1 cellular context compared by ENCODE assay signal in the genomic region with DNA sequence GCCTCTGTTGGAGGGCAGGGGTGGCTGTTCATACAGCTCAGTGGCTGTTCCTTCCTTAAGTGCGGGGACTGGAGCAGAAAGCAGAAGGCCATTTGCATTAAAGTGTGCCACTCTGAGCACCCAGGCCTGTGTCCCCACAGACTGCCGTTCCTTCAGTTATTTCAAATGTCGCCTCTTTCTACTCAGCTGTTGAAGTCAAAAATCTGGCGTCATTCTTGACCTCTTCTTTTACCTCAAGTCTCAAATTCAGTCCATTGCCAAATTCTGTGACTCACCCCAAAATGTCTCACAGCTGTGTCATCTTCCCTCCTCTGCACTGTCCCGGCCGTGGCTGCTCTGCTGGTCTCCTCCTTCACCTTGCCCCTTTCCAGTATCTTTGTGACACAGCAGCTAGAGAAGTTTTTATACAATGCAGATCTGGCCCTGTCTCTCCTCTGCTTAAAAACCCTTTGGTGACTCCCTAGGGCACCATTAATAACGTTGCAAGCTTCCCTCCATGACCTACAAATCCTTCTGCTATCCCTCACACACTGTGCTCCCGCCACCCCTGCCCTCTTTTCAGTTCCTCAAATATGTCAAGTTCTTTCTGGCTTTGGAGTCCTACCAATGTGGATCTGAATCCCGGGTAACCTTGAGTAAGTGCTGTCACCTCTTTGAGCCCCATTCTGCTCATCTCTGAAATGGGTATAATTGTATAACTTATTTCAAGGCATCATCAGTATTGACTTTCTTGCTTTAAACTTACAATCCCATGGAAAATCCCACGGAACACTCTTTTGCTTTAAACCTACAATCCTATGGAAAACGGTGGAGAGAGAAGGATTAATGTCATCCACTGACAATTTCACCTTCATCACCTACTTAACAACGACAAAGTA.
TF ChIP-seq lines count a peak whose summit lies in the region.

No MANE protein-coding gene starts in this region.

TF ChIP-seq in K562, 482 proteins besides CTCF, POLR2A, EP300 and RAD21 (continued from another document and continues in another):
- TF ChIP-seq ZBTB11 (CRISPR knock-in tag; IDR thresholded peaks at IDR 0.05) (no peak), FOXM1 (IDR thresholded peaks at IDR 0.05; ENCODE audit: low read depth) (peak; percentile 54; the same call in 1 of the 2 replicates), FOXM1 (CRISPR knock-in tag; IDR thresholded peaks at IDR 0.05; ENCODE audit: low read depth) (no peak), HDAC6 (IDR thresholded peaks at IDR 0.05; ENCODE audit: low read depth, low read length) (no peak), HMGN3 (IDR thresholded peaks at IDR 0.05; ENCODE audit: borderline replicate concordance, extremely low read depth, insufficient read length, low read depth, low read length) (no peak), BCOR (IDR thresholded peaks at IDR 0.05) (peak; percentile 60; the same call in 1 of the 2 replicates), SMARCC2 (IDR thresholded peaks at IDR 0.05; ENCODE audit: low read depth) (peak; percentile 45; the same call in 1 of the 2 replicates), ZFP36 (IDR thresholded peaks at IDR 0.05; ENCODE audit: low read depth, low read length, partially characterized antibody) (no peak), MEF2D (tag; conservative IDR thresholded peaks at IDR 0.05; ENCODE audit: low read depth) (no peak), NCOA6 (IDR thresholded peaks at IDR 0.05) (no peak), PHF20 (IDR thresholded peaks at IDR 0.05; ENCODE audit: partially characterized antibody) (no peak), SPI1 (IDR thresholded peaks at IDR 0.05; ENCODE audit: borderline replicate concordance, low read depth, low read length) (0 out of 2 replicates have a peak, but pooled peaks have one; percentile 21), ZNF57 (CRISPR knock-in tag; IDR thresholded peaks at IDR 0.05) (no peak), ARID1B (IDR thresholded peaks at IDR 0.05) (peak; percentile 76; the same call in 1 of the 2 replicates), ESRRA (IDR thresholded peaks at IDR 0.05; ENCODE audit: borderline replicate concordance, low read depth) (peak; percentile 92), CBFA2T2 (conservative IDR thresholded peaks at IDR 0.05) (0 out of 2 replicates have a peak, but pooled peaks have one; percentile 18), FOSL1 (tag; conservative IDR thresholded peaks at IDR 0.05) (peak; percentile 97), ZBTB40 (IDR thresholded peaks at IDR 0.05) (no peak), ZBTB40 (CRISPR knock-in tag; IDR thresholded peaks at IDR 0.05) (no peak), TSC22D4 (tag; IDR thresholded peaks at IDR 0.05) (no peak), FOXP1 (CRISPR knock-in tag; IDR thresholded peaks at IDR 0.05) (no peak), DACH1 (IDR thresholded peaks at IDR 0.05; ENCODE audit: partially characterized antibody) (peak; percentile 80), FOS (IDR thresholded peaks at IDR 0.05; ENCODE audit: extremely low read depth, insufficient read length) (peak; percentile 21), AFF1 (IDR thresholded peaks at IDR 0.05; ENCODE audit: low read depth in 1 of 2, partially characterized antibody in 2 of 2) (no peak), SMARCA5 (IDR thresholded peaks at IDR 0.05) (peak; percentile 50; the same call in 1 of the 2 replicates), ZBTB7A (IDR thresholded peaks at IDR 0.05; ENCODE audit: borderline replicate concordance, control insufficient read depth, low read depth, low read length) (no peak), NR2C1 (IDR thresholded peaks at IDR 0.05) (no peak), NR2C1 (tag; IDR thresholded peaks at IDR 0.05) (no peak), TRIM24 (IDR thresholded peaks at IDR 0.05) (peak; percentile 27 to 52; a peak in 1 of 4 replicates), JUND (IDR thresholded peaks at IDR 0.05; ENCODE audit: borderline replicate concordance, low read depth, low read length) (peak; percentile 90), JUND (tag; IDR thresholded peaks at IDR 0.05; ENCODE audit: borderline replicate concordance, low read depth, low read length) (peak; percentile 85; the same call in 2 of the 3 replicates), LCOR (CRISPR knock-in tag; IDR thresholded peaks at IDR 0.05) (peak; percentile 91), MAZ (CRISPR knock-in tag; conservative IDR thresholded peaks at IDR 0.05 in 1 of 2, IDR thresholded peaks at IDR 0.05 in 1 of 2) (no peak), ZNF263 (CRISPR knock-in tag; IDR thresholded peaks at IDR 0.05; ENCODE audit: borderline replicate concordance) (peak; percentile 57; the same call in 1 of the 2 replicates), NCOA1 (IDR thresholded peaks at IDR 0.05; ENCODE audit: low read depth) (no peak), POLR2AphosphoS5 (IDR thresholded peaks at IDR 0.05; ENCODE audit: control insufficient read depth, insufficient read depth, low read depth, low read length) (no peak), GATAD2A (IDR thresholded peaks at IDR 0.05) (no peak), CBX3 (IDR thresholded peaks at IDR 0.05; ENCODE audit: borderline replicate concordance in 1 of 2, low read length in 2 of 2) (no peak), ATF7 (IDR thresholded peaks at IDR 0.05) (0 out of 2 replicates have a peak, but pooled peaks have one; percentile 23), ZNF175 (CRISPR knock-in tag; IDR thresholded peaks at IDR 0.05; ENCODE audit: low read depth) (peak; percentile 14; the same call in 1 of the 2 replicates), TRIM28 (IDR thresholded peaks at IDR 0.05) (no peak)
- TF ChIP-seq, protein P1, sequence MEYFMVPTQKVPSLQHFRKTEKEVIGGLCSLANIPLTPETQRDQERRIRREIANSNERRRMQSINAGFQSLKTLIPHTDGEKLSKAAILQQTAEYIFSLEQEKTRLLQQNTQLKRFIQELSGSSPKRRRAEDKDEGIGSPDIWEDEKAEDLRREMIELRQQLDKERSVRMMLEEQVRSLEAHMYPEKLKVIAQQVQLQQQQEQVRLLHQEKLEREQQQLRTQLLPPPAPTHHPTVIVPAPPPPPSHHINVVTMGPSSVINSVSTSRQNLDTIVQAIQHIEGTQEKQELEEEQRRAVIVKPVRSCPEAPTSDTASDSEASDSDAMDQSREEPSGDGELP (CRISPR knock-in tag; IDR thresholded peaks at IDR 0.05; ENCODE audit: borderline replicate concordance), result peak; percentile 86
- TF ChIP-seq, protein P2, sequence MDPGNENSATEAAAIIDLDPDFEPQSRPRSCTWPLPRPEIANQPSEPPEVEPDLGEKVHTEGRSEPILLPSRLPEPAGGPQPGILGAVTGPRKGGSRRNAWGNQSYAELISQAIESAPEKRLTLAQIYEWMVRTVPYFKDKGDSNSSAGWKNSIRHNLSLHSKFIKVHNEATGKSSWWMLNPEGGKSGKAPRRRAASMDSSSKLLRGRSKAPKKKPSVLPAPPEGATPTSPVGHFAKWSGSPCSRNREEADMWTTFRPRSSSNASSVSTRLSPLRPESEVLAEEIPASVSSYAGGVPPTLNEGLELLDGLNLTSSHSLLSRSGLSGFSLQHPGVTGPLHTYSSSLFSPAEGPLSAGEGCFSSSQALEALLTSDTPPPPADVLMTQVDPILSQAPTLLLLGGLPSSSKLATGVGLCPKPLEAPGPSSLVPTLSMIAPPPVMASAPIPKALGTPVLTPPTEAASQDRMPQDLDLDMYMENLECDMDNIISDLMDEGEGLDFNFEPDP (CRISPR knock-in tag; IDR thresholded peaks at IDR 0.05), result no peak
